Comparison of ENCODE assay signal across 8 cellular contexts in the genomic region with DNA sequence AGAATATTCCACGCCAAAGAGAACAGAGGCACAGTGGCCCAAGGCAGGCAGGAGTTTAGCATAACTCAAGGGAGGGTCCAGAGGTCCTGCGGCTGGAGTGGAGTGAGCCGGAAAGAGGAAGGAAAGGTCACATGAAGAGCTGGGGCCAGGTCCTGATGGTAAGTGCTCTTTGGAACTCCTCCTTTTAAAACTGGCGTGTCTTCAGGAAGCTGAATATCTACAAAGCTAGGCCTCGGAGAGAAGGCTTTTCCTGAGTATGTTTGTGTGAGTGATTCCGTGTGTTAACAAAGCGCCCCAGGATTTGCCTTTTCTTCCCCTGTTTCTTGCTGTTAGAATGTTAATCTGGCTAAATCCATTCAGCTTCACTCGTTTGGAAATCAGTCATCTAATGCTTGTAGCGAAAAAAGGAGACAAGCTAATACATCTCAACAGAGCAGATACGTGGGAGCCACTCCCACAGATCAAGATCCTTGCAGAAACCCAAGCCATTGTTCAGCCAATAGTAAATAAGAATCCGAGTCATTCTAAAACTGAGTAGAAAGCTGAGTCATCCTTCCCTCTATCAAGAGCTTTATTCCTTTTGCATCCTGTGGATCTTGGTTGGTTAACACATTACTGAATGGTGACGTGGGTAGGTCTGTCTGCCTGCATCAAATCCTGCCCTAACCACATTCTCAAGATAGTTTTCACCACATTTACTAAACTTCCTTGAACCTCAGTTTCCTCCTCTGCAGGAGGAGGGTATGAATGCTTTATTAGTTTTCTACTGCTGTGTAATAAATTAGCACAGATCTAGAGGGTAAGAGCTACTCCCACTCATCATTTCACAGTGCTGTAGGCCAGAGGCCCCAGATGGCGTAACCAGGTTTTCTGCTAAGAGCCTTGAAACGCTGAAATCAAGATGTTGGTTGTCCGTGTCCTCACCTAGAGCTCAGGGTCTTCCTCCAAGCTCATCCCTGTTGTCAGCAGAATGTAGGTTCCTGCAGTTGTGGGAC. TPM values are rescaled to one million over a fixed set of nuclear protein-coding genes. Genes with fewer than 3 reads are reported as not detected.
A peak's percentile ranks its signal among the peaks of the same experiment; 100 is the strongest.
DNase-seq lines count a peak whose midpoint lies in the region; ATAC-seq and TF ChIP-seq lines count a peak whose summit lies in the region.

No MANE protein-coding gene starts in this region.

- H3K36me3 Mint-ChIP-seq in activated naive CD4-positive, alpha-beta T cell treated with anti-CD3 and anti-CD28 coated beads for 36 hours (ENCODE audit: low read depth), result no peaks in the 10 kb centered on the region

- H3K9me3 Mint-ChIP-seq in activated naive CD4-positive, alpha-beta T cell treated with anti-CD3 and anti-CD28 coated beads for 36 hours, result no peaks in the 10 kb centered on the region

- peak overlapping the region; percentile 32 for H3K4me3 Mint-ChIP-seq in activated naive CD4-positive, alpha-beta T cell treated with anti-CD3 and anti-CD28 coated beads for 36 hours

- DNase-seq in AG09319 (ENCODE audit: extremely low read depth, low read depth) (peak; percentile 54), NOMO-1 (lab: John Stamatoyannopoulos, UW; ENCODE audit: unreplicated experiment in 2 of 2) (peak; percentile 70 to 98), iPS DF 19.7 (ENCODE audit: low read depth, low spot score) (peak; percentile 70), NCI-H748 (lab: John Stamatoyannopoulos, UW; ENCODE audit: unreplicated experiment) (no peak)
- peak; percentile 67 for DNase-seq in activated naive CD4-positive, alpha-beta T cell treated with anti-CD3 and anti-CD28 coated beads for 36 hours
- peak; percentile 63 for DNase-seq in stimulated activated CD4-positive, alpha-beta T cell treated with anti-CD3 and anti-CD28 coated beads, Interleukin-1b, Interleukin-23, amount 100 ng/mL, for 48 hours

- no peaks in the 10 kb centered on the region for H3K27me3 Mint-ChIP-seq in activated naive CD4-positive, alpha-beta T cell treated with anti-CD3 and anti-CD28 coated beads for 36 hours (ENCODE audit: low read depth)

- no peak for TF ChIP-seq CTCF in AG09319 (IDR thresholded peaks at IDR 0.05; ENCODE audit: low read depth, low read length)

- CTCF ChIA-PET in activated naive CD4-positive, alpha-beta T cell treated with anti-CD3 and anti-CD28 coated beads for 36 hours (lab: Charles Lee), result interaction anchor here (0.8 to 1.9 kb wide), 8 partner anchors 9 to 356 kb away, joined by 3 to 5 read pairs (median 4); no protein-coding TSS in a partner anchor

- H3K27ac Mint-ChIP-seq in activated naive CD4-positive, alpha-beta T cell treated with anti-CD3 and anti-CD28 coated beads for 36 hours, result peak overlapping the region; percentile 86

- ATAC-seq in GM18861 (IDR thresholded peaks at IDR 0.05; ENCODE audit: unreplicated experiment) (peak; percentile 83), HG02981 (IDR thresholded peaks at IDR 0.05; ENCODE audit: unreplicated experiment) (peak; percentile 79)

- H3K4me1 Mint-ChIP-seq in activated naive CD4-positive, alpha-beta T cell treated with anti-CD3 and anti-CD28 coated beads for 36 hours (ENCODE audit: low read depth), result peaks cover 37% of the 10 kb centered on the region

- intact Hi-C loops in activated naive CD4-positive, alpha-beta T cell treated with anti-CD3 and anti-CD28 coated beads for 36 hours (cut with micrococcal nuclease), result loop anchor here (1.0 to 5.0 kb wide), 13 partner anchors 10 to 1320 kb away; no protein-coding TSS in a partner anchor

RNA-seq across cellular contexts. Expression of gene RBM47, which starts 43.2 kb away (rescaled TPM):
- total RNA-seq in activated naive CD4-positive, alpha-beta T cell treated with anti-CD3 and anti-CD28 coated beads for 36 hours, result 1 to 10 TPM; 1.1 to 1.7 TPM
